Comparison of ENCODE assay signal across 20 cellular contexts in genomic region chr2:232886632-232887031, GRCh38. TPM values are rescaled to one million over a fixed set of nuclear protein-coding genes. Genes with fewer than 3 reads are reported as not detected.
DNase-seq lines count a peak whose midpoint lies in the region; ATAC-seq and TF ChIP-seq lines count a peak whose summit lies in the region.
"Had no signal": no experiment of that assay in that cellular context is flagged by ENCODE, and none has a peak within 500 bp of the region (broad histone marks: within the 10 kb centered on the region; RNA-seq: fewer than 3 reads in every experiment).

No MANE protein-coding gene starts in this region.

- H3K4me3 Mint-ChIP-seq in glutamatergic neuron (ENCODE audit: unreplicated experiment) = no peak overlapping the region
- H3K4me3 Mint-ChIP-seq: H9 had no signal

- H3K27ac ChIP-seq in SK-N-SH (ENCODE audit: low read depth in 2 of 2, low read length in 1 of 2) (no peak overlapping the region), heart right ventricle (no peak overlapping the region)
- H3K27ac ChIP-seq: 22Rv1, PC-9 had no signal

- H3K27me3 ChIP-seq in SK-N-SH (ENCODE audit: insufficient read depth) = no peaks in the 10 kb centered on the region
- peaks cover 0 to 45% (median 12%) of the 10 kb centered on the region in 7 donors for H3K27me3 ChIP-seq in heart right ventricle
- H3K27me3 ChIP-seq: MG63 had no signal

- POLR2A ChIA-PET in SK-N-SH (lab: Yijun Ruan, JAX) = no interaction called here

- CTCF ChIA-PET in SK-N-SH (lab: Yijun Ruan, JAX) = interaction anchor here (1.0 to 1.4 kb wide), 2 partner anchors 8 to 41 kb away, joined by 3 to 4 read pairs; no protein-coding TSS in a partner anchor

- H3K36me3 ChIP-seq in SK-N-SH (replicated peaks in 1 of 2; ENCODE audit: control insufficient read depth in 1 of 2, insufficient read depth in 2 of 2, low read length in 1 of 2) (no peaks in the 10 kb centered on the region), heart right ventricle (no peaks in the 10 kb centered on the region)
- H3K36me3 ChIP-seq: MG63 had no signal

- H3K36me3 Mint-ChIP-seq in glutamatergic neuron (ENCODE audit: unreplicated experiment) = no peaks in the 10 kb centered on the region
- H3K36me3 Mint-ChIP-seq: CD14-positive monocyte had no signal

- H3K4me2 ChIP-seq in SK-N-SH = no peak overlapping the region
- H3K4me2 ChIP-seq: PC-9 had no signal

- H2AFZ ChIP-seq in SK-N-SH (ENCODE audit: low read depth) = no peak overlapping the region
- H2AFZ ChIP-seq: PC-9 had no signal

- H3K9ac ChIP-seq in SK-N-SH = no peak overlapping the region

- H3K9me3 ChIP-seq in SK-N-SH (no peaks in the 10 kb centered on the region), heart right ventricle (no peaks in the 10 kb centered on the region)
- H3K9me3 ChIP-seq: MG63 had no signal

- no peak for TF ChIP-seq EP300 in SK-N-SH (IDR thresholded peaks at IDR 0.05; ENCODE audit: borderline replicate concordance in 1 of 2, low read depth in 1 of 2, low read length in 1 of 2)

- H3F3A ChIP-seq in SK-N-SH (replicated peaks; ENCODE audit: insufficient read depth) = no peaks in the 10 kb centered on the region

- H3K9me3 Mint-ChIP-seq in glutamatergic neuron (ENCODE audit: unreplicated experiment) = peaks cover 8% of the 10 kb centered on the region

- ATAC-seq in SK-N-SH treated with all-trans-retinoic acid at 6 μM for 48 hours (no peak), heart right ventricle (no peak), HG02763 (IDR thresholded peaks at IDR 0.05; ENCODE audit: unreplicated experiment) (no peak)

- 79% methylated on average over 6 of the region's 7 CpGs for WGBS in SK-N-SH (ENCODE audit: low lambda C conversion rate)
- WGBS in heart right ventricle, 2 donors = 86 to 89% methylated on average over 7 of the region's 7 CpGs

- TF ChIP-seq CTCF in SK-N-SH (IDR thresholded peaks at IDR 0.05) (no peak), heart right ventricle (IDR thresholded peaks at IDR 0.05) (no peak), glutamatergic neuron (IDR thresholded peaks at IDR 0.05; ENCODE audit: partially characterized antibody, unreplicated experiment) (no peak)

- no peaks in the 10 kb centered on the region for H4K20me1 ChIP-seq in SK-N-SH (ENCODE audit: insufficient read depth)

- intact Hi-C loops in cardiac septum (cut with DNase I) (no loop called here), heart right ventricle (cut with DNase I) (no loop called here)

- H3K27ac Mint-ChIP-seq in glutamatergic neuron (ENCODE audit: unreplicated experiment) = no peak overlapping the region

- peaks cover 1% of the 10 kb centered on the region for H3K4me1 Mint-ChIP-seq in glutamatergic neuron (ENCODE audit: low read depth, unreplicated experiment)

- H3K27me3 Mint-ChIP-seq in glutamatergic neuron (ENCODE audit: unreplicated experiment) = peaks cover 9% of the 10 kb centered on the region

- H3K4me3 ChIP-seq in SK-N-SH (ENCODE audit: low read depth in 2 of 2, low read length in 1 of 2) = no peak overlapping the region
- H3K4me3 ChIP-seq in heart right ventricle = no peak overlapping the region
- H3K4me3 ChIP-seq: MG63, PC-9 had no signal

- peak; percentile 14 for DNase-seq in SK-N-SH
- peak; percentile 15 for DNase-seq in cardiac septum (ENCODE audit: low spot score)
- DNase-seq in heart right ventricle = no peak
- peak; percentile 7 for DNase-seq in glutamatergic neuron
- DNase-seq in ureter (ENCODE audit: low spot score) = peak; percentile 37
- DNase-seq in DMS 273 treated with DMSO at 0.1 percent for 48 hours (lab: John Stamatoyannopoulos, UW) = no peak
- DNase-seq: AML-193, Kasumi-1, MG63, NCI-H1048, NCI-H1436, NCI-H2029, NCI-H345, NCI-H524 treated with DMSO at 0.1 percent for 48 hours, PC-9 had no signal

- TF ChIP-seq RAD21 in SK-N-SH (IDR thresholded peaks at IDR 0.05; ENCODE audit: low read length) = no peak

- H3K9me2 ChIP-seq in SK-N-SH = no peaks in the 10 kb centered on the region

- no peaks in the 10 kb centered on the region; a peak in 1 of 4 replicates for H3K4me1 ChIP-seq in SK-N-SH (ENCODE audit: control insufficient read depth in 1 of 2, insufficient read depth in 2 of 2, low read depth in 1 of 2, low read length in 1 of 2)
- peaks cover 0 to 10% (median 6%) of the 10 kb centered on the region in 9 donors for H3K4me1 ChIP-seq in heart right ventricle

- H3K79me2 ChIP-seq in SK-N-SH (ENCODE audit: insufficient read depth) = no peaks in the 10 kb centered on the region

TF ChIP-seq in SK-N-SH, 30 proteins besides CTCF, POLR2A, EP300 and RAD21 (continues in another document):
- TF ChIP-seq FOSL2 (IDR thresholded peaks at IDR 0.05; ENCODE audit: borderline replicate concordance, low read depth) (no peak), SIN3A (IDR thresholded peaks at IDR 0.05; ENCODE audit: borderline replicate concordance, low read depth, low read length) (no peak), RCOR1 (IDR thresholded peaks at IDR 0.05; ENCODE audit: low read length) (no peak), PBX3 (IDR thresholded peaks at IDR 0.05) (no peak), YY1 (IDR thresholded peaks at IDR 0.05; ENCODE audit: low read depth) (no peak), RXRA (IDR thresholded peaks at IDR 0.05; ENCODE audit: borderline replicate concordance, low read depth) (no peak), GATA2 (CRISPR knock-in tag; IDR thresholded peaks at IDR 0.05) (no peak), NFIC (IDR thresholded peaks at IDR 0.05; ENCODE audit: borderline replicate concordance) (no peak), ELF1 (IDR thresholded peaks at IDR 0.05) (no peak), FOXJ3 (CRISPR knock-in tag; IDR thresholded peaks at IDR 0.05) (no peak), CHD2 (IDR thresholded peaks at IDR 0.05; ENCODE audit: low read length, partially characterized antibody) (no peak), MAX (IDR thresholded peaks at IDR 0.05; ENCODE audit: low read depth) (no peak)

TF ChIP-seq in SK-N-SH treated with all-trans-retinoic acid at 6 μM for 48 hours, 23 proteins besides CTCF, POLR2A, EP300 and RAD21:
- no peak for TF ChIP-seq SNAI2 (CRISPR knock-in tag; IDR thresholded peaks at IDR 0.05)
- TF ChIP-seq PPARA (CRISPR knock-in tag; IDR thresholded peaks at IDR 0.05; ENCODE audit: borderline replicate concordance) = no peak

RNA-seq across cellular contexts. Expression of gene SNORC, which starts 16.6 kb away (rescaled TPM):
- polyA plus RNA-seq in SK-N-SH (2012; rRNA removed) (1.2 and 1.3 TPM in 2 replicates), heart right ventricle (1 to 10 TPM in 1 of 2 donors, under 1 TPM in 1; 0.70 to 1.6 TPM)
- polyA plus RNA-seq in SK-N-SH (2012; cell fraction: cytosol; rRNA removed) = 0.51 and 0.81 TPM in 2 replicates
- 7.3 and 11.7 TPM in 2 replicates for polyA plus RNA-seq in SK-N-SH (2012; cell fraction: nucleus; rRNA removed)
- total RNA-seq in cardiac septum (1.1 TPM), heart right ventricle (1 to 10 TPM in 4 of 10 donors, under 1 TPM in 6; 0.71 to 1.7 (median 0.94) TPM), glutamatergic neuron (ENCODE audit: unreplicated experiment) (2.4 TPM), ureter (7.3 TPM)
- polyA plus RNA-seq: CD14-positive monocyte had no signal

Comparison
In these comparisons a context has a peak if more than half of its experiments do, and no peak if none do; other contexts are left out.
1. DNase-seq: peak in SK-N-SH (single experiment), cardiac septum (single experiment), glutamatergic neuron (single experiment) and ureter (single experiment); none in heart right ventricle (0 of 2) and DMS 273 treated with DMSO at 0.1 percent for 48 hours (single experiment).